Comparison of ENCODE assay signal across 1 cellular context in genomic region chr11:130023204-130023603, GRCh38.
TF ChIP-seq lines count a peak whose summit lies in the region.

No MANE protein-coding gene starts in this region.

TF ChIP-seq in HepG2, 621 proteins besides CTCF, POLR2A, EP300 and RAD21 (continued from another document):
- peak; percentile 71 for TF ChIP-seq ARID5B (CRISPR knock-in tag; IDR thresholded peaks at IDR 0.05)
- peak; percentile 80 for TF ChIP-seq TEAD3 (CRISPR knock-in tag; optimal IDR thresholded peaks at IDR 0.05; ENCODE audit: borderline replicate concordance)
- TF ChIP-seq ZNF7 (CRISPR knock-in tag; IDR thresholded peaks at IDR 0.05), result no peak
- peak; percentile 54 for TF ChIP-seq BCL6 (CRISPR knock-in tag; IDR thresholded peaks at IDR 0.05)
- TF ChIP-seq NR2F6 (IDR thresholded peaks at IDR 0.05), result peak; percentile 61; the same call in 1 of the 2 replicates
- peak; percentile 86 for TF ChIP-seq NR2F6 (CRISPR knock-in tag; IDR thresholded peaks at IDR 0.05)
- peak; percentile 50; the same call in 1 of the 2 replicates for TF ChIP-seq ZNF644 (CRISPR knock-in tag; IDR thresholded peaks at IDR 0.05; ENCODE audit: low read depth)
- TF ChIP-seq BHLHE40 (IDR thresholded peaks at IDR 0.05; ENCODE audit: low read length), result peak; percentile 42; the same call in 1 of the 2 replicates
- 0 out of 2 replicates have a peak, but pooled peaks have one; percentile 13 for TF ChIP-seq FOXP4 (CRISPR knock-in tag; IDR thresholded peaks at IDR 0.05)
- TF ChIP-seq ZKSCAN1 (IDR thresholded peaks at IDR 0.05; ENCODE audit: low read length), result peak; percentile 92
- peak; percentile 25 for TF ChIP-seq SKI (IDR thresholded peaks at IDR 0.05; ENCODE audit: partially characterized antibody)
- TF ChIP-seq ZNF776 (CRISPR knock-in tag; IDR thresholded peaks at IDR 0.05), result no peak
- TF ChIP-seq FOSL2 (CRISPR knock-in tag; IDR thresholded peaks at IDR 0.05), result peak; percentile 90
- TF ChIP-seq HMG20A (CRISPR knock-in tag; IDR thresholded peaks at IDR 0.05; ENCODE audit: borderline replicate concordance), result peak; percentile 53; the same call in 1 of the 2 replicates
- TF ChIP-seq FOXK1 (CRISPR knock-in tag; IDR thresholded peaks at IDR 0.05; ENCODE audit: borderline replicate concordance, low read depth), result 0 out of 2 replicates have a peak, but pooled peaks have one; percentile 26
- TF ChIP-seq ARID3A (IDR thresholded peaks at IDR 0.05; ENCODE audit: low read depth, low read length), result 0 out of 2 replicates have a peak, but pooled peaks have one; percentile 13
- TF ChIP-seq PRDM10 (CRISPR knock-in tag; IDR thresholded peaks at IDR 0.05; ENCODE audit: low read depth), result 0 out of 2 replicates have a peak, but pooled peaks have one; percentile 44
- no peak for TF ChIP-seq ZNF563 (CRISPR knock-in tag; IDR thresholded peaks at IDR 0.05)
- peak; percentile 36; the same call in 1 of the 2 replicates for TF ChIP-seq SALL1 (CRISPR knock-in tag; IDR thresholded peaks at IDR 0.05)
- TF ChIP-seq ERF (CRISPR knock-in tag; IDR thresholded peaks at IDR 0.05), result 0 out of 2 replicates have a peak, but pooled peaks have one; percentile 36
- no peak for TF ChIP-seq HINFP (CRISPR knock-in tag; IDR thresholded peaks at IDR 0.05; ENCODE audit: low read depth)
- TF ChIP-seq ETV5 (CRISPR knock-in tag; IDR thresholded peaks at IDR 0.05; ENCODE audit: borderline replicate concordance), result peak; percentile 33; the same call in 1 of the 2 replicates
- no peak for TF ChIP-seq SOX6 (IDR thresholded peaks at IDR 0.05)
- TF ChIP-seq SOX6 (CRISPR knock-in tag; IDR thresholded peaks at IDR 0.05), result peak; percentile 37; the same call in 1 of the 2 replicates
- TF ChIP-seq RCOR2 (CRISPR knock-in tag; IDR thresholded peaks at IDR 0.05), result peak; percentile 26; the same call in 1 of the 2 replicates
- no peak for TF ChIP-seq SOX13 (IDR thresholded peaks at IDR 0.05)
- TF ChIP-seq SOX13 (CRISPR knock-in tag; conservative IDR thresholded peaks at IDR 0.05 in 1 of 2, IDR thresholded peaks at IDR 0.05 in 1 of 2), result peak in 1 of 2 experiments; percentile 58; a peak in 1 of 4 replicates
- TF ChIP-seq SAFB2 (CRISPR knock-in tag; IDR thresholded peaks at IDR 0.05; ENCODE audit: borderline replicate concordance, low read depth), result no peak
- TF ChIP-seq ZNF746 (CRISPR knock-in tag; IDR thresholded peaks at IDR 0.05), result no peak
- TF ChIP-seq NR2F1 (CRISPR knock-in tag; IDR thresholded peaks at IDR 0.05), result peak in 1 of 2 experiments; percentile 89; a peak in 3 of 4 replicates
- peak; percentile 31; the same call in 1 of the 2 replicates for TF ChIP-seq NR2F2 (IDR thresholded peaks at IDR 0.05; ENCODE audit: borderline replicate concordance, low read depth)
- peak; percentile 41; the same call in 1 of the 2 replicates for TF ChIP-seq SAP130 (CRISPR knock-in tag; IDR thresholded peaks at IDR 0.05; ENCODE audit: low read depth)
- TF ChIP-seq IKZF5 (CRISPR knock-in tag; IDR thresholded peaks at IDR 0.05), result peak; percentile 50; the same call in 1 of the 2 replicates
- TF ChIP-seq FOXA3 (CRISPR knock-in tag; IDR thresholded peaks at IDR 0.05), result peak; percentile 30; the same call in 1 of the 2 replicates
- peak; percentile 44; the same call in 1 of the 2 replicates for TF ChIP-seq GATAD2A (CRISPR knock-in tag; IDR thresholded peaks at IDR 0.05)
- TF ChIP-seq RARA (CRISPR knock-in tag; IDR thresholded peaks at IDR 0.05), result peak; percentile 74
- TF ChIP-seq NCOA2 (CRISPR knock-in tag; IDR thresholded peaks at IDR 0.05), result peak; percentile 35; the same call in 1 of the 2 replicates
- no peak for TF ChIP-seq FOXP1 (IDR thresholded peaks at IDR 0.05)
- TF ChIP-seq FOXP1 (CRISPR knock-in tag; IDR thresholded peaks at IDR 0.05), result peak; percentile 36; the same call in 1 of the 2 replicates
- peak; percentile 84 for TF ChIP-seq ZNF264 (CRISPR knock-in tag; IDR thresholded peaks at IDR 0.05)
